In the genomic region with DNA sequence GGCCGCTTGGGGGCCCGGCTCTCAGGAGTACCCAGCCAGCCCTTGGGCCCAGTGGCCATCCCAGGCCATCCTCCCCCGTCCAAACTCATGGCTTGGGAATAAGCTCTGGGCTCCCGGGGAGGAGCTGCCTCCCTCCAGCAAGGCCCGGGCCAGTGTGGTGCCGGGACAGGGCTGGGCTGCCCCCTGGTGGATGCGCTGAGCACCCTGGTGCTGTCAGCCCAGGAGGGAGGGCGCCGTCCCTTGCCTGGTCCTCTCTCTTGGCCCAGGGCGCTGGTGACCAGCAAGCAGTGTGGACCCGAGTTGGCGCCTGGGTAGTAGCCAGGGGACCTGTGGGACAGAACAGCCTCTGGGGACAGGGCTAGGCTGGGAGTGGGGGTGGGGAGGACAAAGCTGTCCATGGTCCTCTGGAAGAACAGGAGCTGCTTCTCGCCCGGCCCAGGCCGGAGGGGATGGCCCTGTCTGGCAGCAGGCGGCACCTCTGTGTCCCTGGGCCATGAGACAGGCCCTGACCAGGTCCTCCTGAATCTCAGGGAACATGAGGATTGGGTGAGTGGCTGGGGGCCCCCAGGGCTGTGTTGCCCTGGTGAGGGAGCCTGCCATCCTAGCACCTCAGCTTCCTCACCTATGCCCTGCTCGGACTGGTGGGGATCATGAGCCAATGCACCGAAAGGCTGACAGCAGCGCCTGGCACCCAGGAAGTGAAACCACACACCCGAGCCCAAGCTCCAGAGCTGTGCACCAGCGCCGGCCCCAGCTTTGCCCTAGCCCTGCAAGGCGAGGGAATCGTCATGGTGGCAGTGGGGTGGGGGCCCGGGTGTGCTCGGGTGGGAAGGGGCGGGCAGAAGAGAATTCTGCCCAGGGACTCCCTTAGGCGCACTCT, we compare ENCODE assay signal across 8 cellular contexts. TPM values are rescaled to one million over a fixed set of nuclear protein-coding genes. Genes with fewer than 3 reads are reported as not detected.
DNase-seq lines count a peak whose midpoint lies in the region; ATAC-seq and TF ChIP-seq lines count a peak whose summit lies in the region.

No MANE protein-coding gene starts in this region.

- H3K27me3 Mint-ChIP-seq in T-helper 2 cell treated with Interferon-gamma antibody and Interleukin-4, amounts not matched to agents 5 μg/mL and 100 μg/mL, for 36 hours (ENCODE audit: low read depth), result no peaks in the 10 kb centered on the region

- H3K27me3 ChIP-seq in right cardiac atrium (ENCODE audit: control insufficient read depth, insufficient read depth), result no peaks in the 10 kb centered on the region
- H3K27me3 ChIP-seq in gastrocnemius medialis, result no peaks in the 10 kb centered on the region

- intact Hi-C loops in right cardiac atrium (cut with DNase I) (loop anchor here (2.0 kb wide), 2 partner anchors 185 to 187 kb away; a partner anchor contains a TSS), gastrocnemius medialis (cut with DNase I; ENCODE audit: low total_unique reads) (loop anchor here (1.0 to 5.0 kb wide), 3 partner anchors 65 to 250 kb away; no protein-coding TSS in a partner anchor)

- H3K4me3 ChIP-seq in right cardiac atrium (ENCODE audit: low read length) (no peak overlapping the region), gastrocnemius medialis (no peak overlapping the region)

- peak; percentile 72 to 92 (median 88) for TF ChIP-seq CTCF in gastrocnemius medialis (IDR thresholded peaks at IDR 0.05 in 4 of 5, conservative IDR thresholded peaks at IDR 0.05 in 1 of 5)

- H3K27ac ChIP-seq in right cardiac atrium (ENCODE audit: low read length) (no peak overlapping the region), gastrocnemius medialis (no peak overlapping the region)

- no peak for TF ChIP-seq POLR2A in gastrocnemius medialis (IDR thresholded peaks at IDR 0.05)

- no peaks in the 10 kb centered on the region for H3K4me1 Mint-ChIP-seq in T-helper 2 cell treated with Interferon-gamma antibody and Interleukin-4, amounts not matched to agents 5 μg/mL and 100 μg/mL, for 36 hours (ENCODE audit: low read depth)

- H3K27ac Mint-ChIP-seq in T-helper 2 cell treated with Interferon-gamma antibody and Interleukin-4, amounts not matched to agents 5 μg/mL and 100 μg/mL, for 36 hours, result no peak overlapping the region

- H3K9me3 Mint-ChIP-seq in T-helper 2 cell treated with Interferon-gamma antibody and Interleukin-4, amounts not matched to agents 5 μg/mL and 100 μg/mL, for 36 hours, result no peaks in the 10 kb centered on the region

- H3K9me3 ChIP-seq in right cardiac atrium (ENCODE audit: control insufficient read depth, low read length) (no peaks in the 10 kb centered on the region), gastrocnemius medialis (no peaks in the 10 kb centered on the region)

- WGBS in right cardiac atrium, result 47% methylated on average over 28 of the region's 28 CpGs

- no peaks in the 10 kb centered on the region for H3K36me3 ChIP-seq in gastrocnemius medialis

- ATAC-seq in HG03520 (IDR thresholded peaks at IDR 0.05; ENCODE audit: unreplicated experiment) (peak; percentile 50), right cardiac atrium (peak; percentile 94 to 95), gastrocnemius medialis (peak; percentile 64 to 81), HG03439 (IDR thresholded peaks at IDR 0.05; ENCODE audit: unreplicated experiment) (no peak), HG03378 (IDR thresholded peaks at IDR 0.05; ENCODE audit: unreplicated experiment) (no peak)

- H3K4me1 ChIP-seq in right cardiac atrium (ENCODE audit: control insufficient read depth, insufficient read depth, low read length) (no peaks in the 10 kb centered on the region), gastrocnemius medialis (peaks cover 0 to 5% of the 10 kb centered on the region in 2 donors)

- no peaks in the 10 kb centered on the region for H3K36me3 Mint-ChIP-seq in T-helper 2 cell treated with Interferon-gamma antibody and Interleukin-4, amounts not matched to agents 5 μg/mL and 100 μg/mL, for 36 hours (ENCODE audit: low read depth)

- DNase-seq in ELR (ENCODE audit: low read depth), result peak; percentile 79
- peak; percentile 61 for DNase-seq in T-helper 2 cell treated with Interferon-gamma antibody and Interleukin-4, amounts not matched to agents 5 μg/mL and 100 μg/mL, for 36 hours (ENCODE audit: low spot score)
- peak; percentile 18 for DNase-seq in amniotic stem cell (lab: John Stamatoyannopoulos, UW)
- peak; percentile 89 to 95 (median 94) for DNase-seq in right cardiac atrium
- DNase-seq in gastrocnemius medialis, result peak; percentile 41 to 67

- in situ Hi-C loops in gastrocnemius medialis (cut with MboI; ENCODE audit: low sequenced_read_pairs in 4 of 4), result loop anchor here in 1 of 4 donors (10.0 kb wide), 1 partner anchor 187 kb away; a partner anchor contains a TSS

- no peak overlapping the region for H3K4me3 Mint-ChIP-seq in T-helper 2 cell treated with Interferon-gamma antibody and Interleukin-4, amounts not matched to agents 5 μg/mL and 100 μg/mL, for 36 hours

RNA-seq across cellular contexts. Expression of a gene that starts 9.4 kb away (rescaled TPM):
- total RNA-seq in right cardiac atrium (1 to 10 TPM; 3.2 to 5.1 (median 4.2) TPM), gastrocnemius medialis (1 to 10 TPM; 1.9 to 4.7 (median 3.5) TPM)
- 4.1 TPM for polyA plus RNA-seq in right cardiac atrium

RNA-seq across cellular contexts. Expression of a gene that starts 9.7 kb away (rescaled TPM):
- total RNA-seq in right cardiac atrium (10 to 100 TPM; 83.6 to 93.9 (median 89.6) TPM), gastrocnemius medialis (10 to 100 TPM; 51.1 to 60.5 (median 55.4) TPM)
- polyA plus RNA-seq in right cardiac atrium, result 50.3 TPM

RNA-seq across cellular contexts. Expression of a gene that starts 30.4 kb away (rescaled TPM):
- total RNA-seq in right cardiac atrium (10 to 100 TPM; 11.4 to 15.5 (median 13.6) TPM), gastrocnemius medialis (10 to 100 TPM; 19.2 to 25.7 (median 22.6) TPM)
- polyA plus RNA-seq in right cardiac atrium, result 16.0 TPM

Comparison
In these comparisons a context has a peak if more than half of its experiments do, and no peak if none do; other contexts are left out.
1. DNase-seq: peak in every context shown above with its lines; median percentile 94 in right cardiac atrium; 79 in ELR; 61 in T-helper 2 cell treated with Interferon-gamma antibody and Interleukin-4, amounts not matched to agents 5 μg/mL and 100 μg/mL, for 36 hours; 54 in gastrocnemius medialis; 18 in amniotic stem cell.
2. ATAC-seq: peak in HG03520 (single experiment), right cardiac atrium (2 of 2) and gastrocnemius medialis (2 of 2); none in HG03439 (single experiment) and HG03378 (single experiment).